8 cellular contexts compared by ENCODE assay signal in the genomic region with DNA sequence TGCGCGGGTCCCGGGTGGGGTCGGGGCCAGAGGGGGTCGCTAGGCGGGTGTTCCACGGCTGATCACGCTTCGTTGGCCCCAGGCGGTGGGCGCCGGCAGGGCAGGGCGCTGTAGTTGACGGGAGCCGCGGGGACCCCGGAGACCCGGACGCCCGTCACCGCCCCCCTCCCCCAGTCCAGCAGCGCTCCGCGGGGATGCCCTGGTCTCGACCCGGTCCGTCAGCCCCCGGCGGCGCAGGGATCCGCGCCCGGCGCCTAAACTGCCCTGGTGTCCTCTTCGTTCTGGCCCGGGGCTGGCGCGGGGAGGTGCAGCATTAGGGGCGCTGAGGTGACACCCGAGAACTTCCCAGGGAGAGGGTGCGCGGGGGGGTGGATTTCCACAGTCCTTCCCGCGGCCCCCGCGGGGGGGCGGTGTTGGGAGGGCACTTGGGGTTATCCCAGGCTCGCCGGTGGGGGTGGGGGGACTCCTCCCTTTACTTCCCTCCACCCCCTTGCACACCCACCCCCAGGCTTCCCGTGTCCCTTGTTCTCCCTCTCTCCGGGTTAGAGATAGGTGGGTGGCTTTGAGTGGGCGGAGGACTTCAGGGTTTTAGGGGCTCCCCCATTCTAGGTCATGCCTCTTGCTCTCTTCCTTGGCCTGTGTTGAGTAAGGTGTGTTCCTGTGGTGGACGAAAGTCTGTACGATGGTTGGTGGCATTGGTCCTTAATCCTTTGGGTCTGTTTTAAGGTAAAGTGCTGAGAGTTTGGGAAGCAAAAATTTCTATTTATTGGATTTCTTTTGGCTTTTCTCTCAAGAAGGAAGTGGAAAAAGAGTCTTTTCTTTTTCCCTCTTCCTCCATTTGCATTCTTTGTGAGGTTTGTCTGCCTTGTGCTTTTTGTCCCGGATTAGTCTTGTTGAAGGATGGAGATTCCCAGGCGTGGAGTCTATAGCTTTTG. TPM values are rescaled to one million over a fixed set of nuclear protein-coding genes. Genes with fewer than 3 reads are reported as not detected.
DNase-seq lines count a peak whose midpoint lies in the region; TF ChIP-seq lines count a peak whose summit lies in the region.

No MANE protein-coding gene starts in this region.

- peaks cover 45% of the 10 kb centered on the region for H3K79me2 ChIP-seq in mammary epithelial cell (ENCODE audit: insufficient read depth, low read length)

- TF ChIP-seq CTCF in WI38 (IDR thresholded peaks at IDR 0.05; ENCODE audit: low read depth, low read length), result peak; percentile 50
- peak; percentile 21 to 59 for TF ChIP-seq CTCF in mammary epithelial cell (conservative IDR thresholded peaks at IDR 0.05 in 1 of 2, IDR thresholded peaks at IDR 0.05 in 1 of 2; ENCODE audit: extremely low read depth in 1 of 2, insufficient read depth in 1 of 2, low read depth in 1 of 2, low read length in 2 of 2)

- no peaks in the 10 kb centered on the region for H3K9me3 ChIP-seq in mammary epithelial cell (replicated peaks; ENCODE audit: insufficient read depth, low read length)

- H3K27me3 ChIP-seq in mammary epithelial cell (ENCODE audit: insufficient read depth, low read length), result no peaks in the 10 kb centered on the region

- BruUV-seq in mammary epithelial cell (replicated peaks; lab: Mats Ljungman, UMichigan), result no TSS peak

- no peaks in the 10 kb centered on the region for H4K20me1 ChIP-seq in mammary epithelial cell (ENCODE audit: insufficient read depth, low read length)

- intact Hi-C loops in mammary epithelial cell (cut with micrococcal nuclease), result loop anchor here (1.0 to 5.0 kb wide), 2 partner anchors 48 to 171 kb away; no protein-coding TSS in a partner anchor

- H2AFZ ChIP-seq in mammary epithelial cell (ENCODE audit: low read depth, low read length), result peak overlapping the region; percentile 90

- in situ Hi-C loops in mammary epithelial cell (cut with MboI; ENCODE audit: low sequenced_read_pairs in 2 of 2), result no loop called here

- DNase-seq in EL, result peak; percentile 65
- peak; percentile 56 for DNase-seq in GOT3 (lab: John Stamatoyannopoulos, UW)
- peak; percentile 43 for DNase-seq in MV-4-11 (lab: John Stamatoyannopoulos, UW)
- peak; percentile 46 for DNase-seq in mammary epithelial cell
- DNase-seq in islet precursor cell, result peak; percentile 89
- peak; percentile 58 to 65 (median 62) for DNase-seq in stimulated activated CD4-positive, alpha-beta T cell treated with anti-CD3 and anti-CD28 coated beads, Interleukin-12 subunit alpha, Interleukin-12 subunit beta, amount 100 ng/mL, for 48 hours (ENCODE audit: low read depth in 2 of 3, low spot score in 1 of 3)
- DNase-seq in DMS114 treated with DMSO at 0.1 percent for 48 hours (lab: John Stamatoyannopoulos, UW; ENCODE audit: unreplicated experiment), result no peak

- H3K9ac ChIP-seq in mammary epithelial cell (ENCODE audit: insufficient read depth, low read length), result peak overlapping the region; percentile 81

- 11% methylated on average over 8 of the region's 56 CpGs for WGBS in mammary epithelial cell (ENCODE audit: low coverage, missing lambda C conversion rate)

- peaks cover 21% of the 10 kb centered on the region for H3K4me1 ChIP-seq in mammary epithelial cell (ENCODE audit: insufficient read depth, low read length)

- H3K36me3 ChIP-seq in mammary epithelial cell (ENCODE audit: insufficient read depth, low read length), result peaks cover 11% of the 10 kb centered on the region

- H3K4me2 ChIP-seq in mammary epithelial cell (ENCODE audit: insufficient read depth, low read depth, low read length), result peak overlapping the region; percentile 90

- H3K4me3 ChIP-seq in WI38 (ENCODE audit: low read depth, low read length) (peak overlapping the region; percentile 79), mammary epithelial cell (replicated peaks in 1 of 3; ENCODE audit: insufficient read depth in 1 of 3, low read depth in 2 of 3, low read length in 3 of 3) (peak overlapping the region; percentile 78 to 89 (median 86))

- dilution Hi-C loops in mammary epithelial cell (cut with HindIII; ENCODE audit: low sequenced_read_pairs), result no loop called here

- CTCF ChIA-PET in mammary epithelial cell (lab: Charles Lee; ENCODE audit: low non-redundant PET), result no interaction called here

- H3K27ac ChIP-seq in mammary epithelial cell (ENCODE audit: insufficient read depth, low read depth, low read length), result peak overlapping the region; percentile 47

RNA-seq across cellular contexts. Expression of a gene that starts 0.7 kb away (rescaled TPM):
- total RNA-seq in mammary epithelial cell, result 10 to 100 TPM; 28.6 to 38.8 TPM
- polyA plus RNA-seq in mammary epithelial cell, result 5.9 TPM
- 23.7 TPM for polyA minus RNA-seq in mammary epithelial cell
